ENCODE assay signal across 20 cellular contexts in genomic region chr20:56779452-56780143, GRCh38.
DNase-seq lines count a peak whose midpoint lies in the region; ATAC-seq and TF ChIP-seq lines count a peak whose summit lies in the region.
"Had no signal": no experiment of that assay in that cellular context is flagged by ENCODE, and none has a peak within 500 bp of the region (broad histone marks: within the 10 kb centered on the region; RNA-seq: fewer than 3 reads in every experiment).

No MANE protein-coding gene starts in this region.

- BruUV-seq in PC-3 (replicated peaks; lab: Mats Ljungman, UMichigan), result no TSS peak

- no peaks in the 10 kb centered on the region for H3K79me2 ChIP-seq in PC-3 (ENCODE audit: low read length)

- H3K9ac ChIP-seq in PC-3 (ENCODE audit: low read length), result no peak overlapping the region

- H3F3A ChIP-seq in PC-3 (ENCODE audit: low read length, unreplicated experiment), result no peaks in the 10 kb centered on the region

- ATAC-seq in PC-3, result no peak
- ATAC-seq: foreskin keratinocyte; stimulated activated effector memory CD8-positive, alpha-beta T cell treated with anti-CD3 and anti-CD28 coated beads, Interleukin-12 subunit alpha, Interleukin-12 subunit beta, amount 100 ng/mL, for 72 hours had no signal

- H3K9me3 ChIP-seq in PC-3 (ENCODE audit: low read length), result no peaks in the 10 kb centered on the region
- H3K9me3 ChIP-seq in thymus (ENCODE audit: control insufficient read depth), result no peaks in the 10 kb centered on the region
- no peaks in the 10 kb centered on the region for H3K9me3 ChIP-seq in SJCRH30 (replicated peaks)
- H3K9me3 ChIP-seq: MG63, thoracic aorta had no signal

- H3K9me2 ChIP-seq in PC-3 (replicated peaks; ENCODE audit: low read length), result no peaks in the 10 kb centered on the region

- H3K36me3 ChIP-seq in PC-3 (ENCODE audit: low read depth, low read length) (no peaks in the 10 kb centered on the region), thymus (ENCODE audit: control insufficient read depth, insufficient read depth) (no peaks in the 10 kb centered on the region), SJCRH30 (no peaks in the 10 kb centered on the region)
- H3K36me3 ChIP-seq: MG63, thoracic aorta had no signal

- H3K4me3 ChIP-seq in PC-3 (ENCODE audit: low read length), result no peak overlapping the region
- peak overlapping the region; percentile 31 for H3K4me3 ChIP-seq in thymus (ENCODE audit: low read length)
- no peak overlapping the region for H3K4me3 ChIP-seq in SJCRH30
- H3K4me3 ChIP-seq: MG63, thoracic aorta had no signal

- no peaks in the 10 kb centered on the region for H3K27me3 ChIP-seq in PC-3 (ENCODE audit: low read length)
- no peaks in the 10 kb centered on the region for H3K27me3 ChIP-seq in thymus (ENCODE audit: control insufficient read depth, insufficient read depth)
- H3K27me3 ChIP-seq in SJCRH30, result peaks cover 61% of the 10 kb centered on the region
- H3K27me3 ChIP-seq: foreskin keratinocyte, MG63 had no signal

- DNase-seq in NCI-H345 (lab: John Stamatoyannopoulos, UW) (peak; percentile 6), NCI-H345 treated with DMSO at 0.1 percent for 48 hours (lab: John Stamatoyannopoulos, UW; ENCODE audit: unreplicated experiment) (no peak), PC-3 (no peak), left kidney (ENCODE audit: low read depth, low spot score) (peak; percentile 36), SJCRH30 (no peak), dermis blood vessel endothelial cell (no peak)
- no peak for DNase-seq in activated T-cell treated with anti-CD3 and anti-CD28 coated beads, Interleukin-2, amount 50 U/mL, for 48 hours
- DNase-seq: activated CD8-positive, alpha-beta memory T cell treated with anti-CD3 and anti-CD28 coated beads, Interleukin-2, amount 50 U/mL, for 4 hours; activated effector memory CD4-positive, alpha-beta T cell treated with anti-CD3 and anti-CD28 coated beads, Interleukin-2, amount 50 U/mL, for 16 hours; AML-193; amniotic stem cell; foreskin keratinocyte; naive B cell; NCI-H1417 treated with DMSO at 0.1 percent for 48 hours; NCI-H2107 had no signal

- H4K20me1 ChIP-seq in PC-3 (ENCODE audit: low read length), result no peaks in the 10 kb centered on the region

- CTCF ChIA-PET in PC-3 (lab: Charles Lee), result interaction anchor here (0.6 kb wide), 1 partner anchor 209 kb away, joined by 3 read pairs; no protein-coding TSS in a partner anchor

- no peak overlapping the region for H3K4me2 ChIP-seq in PC-3 (ENCODE audit: low read length)

- H3K27ac ChIP-seq in PC-3 (ENCODE audit: low read length), result no peak overlapping the region
- H3K27ac ChIP-seq in thymus (ENCODE audit: low read depth), result peak overlapping the region; percentile 96
- H3K27ac ChIP-seq in SJCRH30, result no peak overlapping the region
- H3K27ac ChIP-seq: 22Rv1, foreskin keratinocyte, thoracic aorta had no signal

- intact Hi-C loops in PC-3 (cut with micrococcal nuclease), result no loop called here

- WGBS in thymus, result 42% methylated on average over 11 of the region's 11 CpGs

- POLR2A ChIA-PET in PC-3 (lab: Charles Lee; ENCODE audit: unreplicated experiment), result no interaction called here

- TF ChIP-seq CTCF in PC-3 (conservative IDR thresholded peaks at IDR 0.05; ENCODE audit: low read depth, low read length), result no peak

- H3K4me1 ChIP-seq in PC-3 (ENCODE audit: insufficient read depth, low read length) (peaks cover 14% of the 10 kb centered on the region), thymus (ENCODE audit: control insufficient read depth, insufficient read depth, low read length) (peaks cover 33% of the 10 kb centered on the region), SJCRH30 (no peaks in the 10 kb centered on the region)

- H2AFZ ChIP-seq in PC-3 (ENCODE audit: low read length), result 0 out of 2 replicates have a peak overlapping the region, but pooled peaks have one; percentile 5

Comparison
In these comparisons a context has a peak if more than half of its experiments do, and no peak if none do; other contexts are left out.
1. DNase-seq: peak in NCI-H345 (single experiment) and left kidney (single experiment); none in NCI-H345 treated with DMSO at 0.1 percent for 48 hours (single experiment), PC-3 (single experiment), SJCRH30 (0 of 2), dermis blood vessel endothelial cell (single experiment) and activated T-cell treated with anti-CD3 and anti-CD28 coated beads, Interleukin-2, amount 50 U/mL, for 48 hours (0 of 2).